In genomic region chr2:156430236-156430977, GRCh38 we compare ENCODE assay signal across 9 cellular contexts. TPM values are rescaled to one million over a fixed set of nuclear protein-coding genes. Genes with fewer than 3 reads are reported as not detected.
DNase-seq lines count a peak whose midpoint lies in the region; ATAC-seq and TF ChIP-seq lines count a peak whose summit lies in the region.
"Had no signal": no experiment of that assay in that cellular context is flagged by ENCODE, and none has a peak within 500 bp of the region (broad histone marks: within the 10 kb centered on the region; RNA-seq: fewer than 3 reads in every experiment).

No MANE protein-coding gene starts in this region.

- peak overlapping the region in 1 of 2 donors; percentile 69 for H3K27ac Mint-ChIP-seq in activated naive CD4-positive, alpha-beta T cell treated with anti-CD3 and anti-CD28 coated beads, Interleukin-2, amount 50 U/mL, for 72 hours
- H3K27ac Mint-ChIP-seq: nephron had no signal

- no peak overlapping the region for H3K4me3 ChIP-seq in breast epithelium
- H3K4me3 ChIP-seq in upper lobe of left lung: no peak overlapping the region

- no peaks in the 10 kb centered on the region for H3K9me3 ChIP-seq in breast epithelium
- H3K9me3 ChIP-seq in upper lobe of left lung: no peaks in the 10 kb centered on the region

- H3K9me3 Mint-ChIP-seq in activated naive CD4-positive, alpha-beta T cell treated with anti-CD3 and anti-CD28 coated beads, Interleukin-2, amount 50 U/mL, for 72 hours: no peaks in the 10 kb centered on the region
- H3K9me3 Mint-ChIP-seq: nephron had no signal

- H3K36me3 ChIP-seq in breast epithelium (no peaks in the 10 kb centered on the region), upper lobe of left lung (no peaks in the 10 kb centered on the region)

- intact Hi-C loops in breast epithelium (cut with DNase I; ENCODE audit: low total_unique reads): no loop called here

- H3K27ac ChIP-seq in breast epithelium (peak overlapping the region; percentile 69 to 75), upper lobe of left lung (peak overlapping the region; percentile 28 to 71 (median 61))

- H3K27me3 ChIP-seq in breast epithelium (no peaks in the 10 kb centered on the region), upper lobe of left lung (no peaks in the 10 kb centered on the region)

- peak; percentile 4 to 42 for ATAC-seq in activated naive CD4-positive, alpha-beta T cell treated with anti-CD3 and anti-CD28 coated beads, Interleukin-2, amount 50 U/mL, for 72 hours
- ATAC-seq in HG03378 (IDR thresholded peaks at IDR 0.05; ENCODE audit: unreplicated experiment) (peak; percentile 28), upper lobe of left lung (ENCODE audit: low FRiP score in 2 of 2) (no peak)

- TF ChIP-seq POLR2A in breast epithelium (IDR thresholded peaks at IDR 0.05): no peak
- TF ChIP-seq POLR2A in upper lobe of left lung (IDR thresholded peaks at IDR 0.05): no peak

- DNase-seq in activated naive CD4-positive, alpha-beta T cell treated with anti-CD3 and anti-CD28 coated beads, Interleukin-2, amount 50 U/mL, for 72 hours (ENCODE audit: low spot score in 2 of 2): no peak
- DNase-seq in activated naive CD4-positive, alpha-beta T cell (lab: John Stamatoyannopoulos, UW): no peak
- DNase-seq in breast epithelium (ENCODE audit: low spot score in 2 of 2) (no peak), upper lobe of left lung (no peak), germinal center (ENCODE audit: low spot score) (no peak), NCI-H1417 (lab: John Stamatoyannopoulos, UW) (no peak), KG1 (lab: John Stamatoyannopoulos, UW) (no peak)

- no peaks in the 10 kb centered on the region for H3K36me3 Mint-ChIP-seq in activated naive CD4-positive, alpha-beta T cell treated with anti-CD3 and anti-CD28 coated beads, Interleukin-2, amount 50 U/mL, for 72 hours

- no peak for TF ChIP-seq EP300 in upper lobe of left lung (IDR thresholded peaks at IDR 0.05)

- TF ChIP-seq CTCF in breast epithelium (IDR thresholded peaks at IDR 0.05) (no peak), upper lobe of left lung (IDR thresholded peaks at IDR 0.05) (no peak)

- peaks cover 0 to 13% of the 10 kb centered on the region in 2 donors for H3K4me1 ChIP-seq in breast epithelium
- peaks cover 15 to 42% (median 22%) of the 10 kb centered on the region in 4 donors for H3K4me1 ChIP-seq in upper lobe of left lung

- WGBS in upper lobe of left lung, 2 donors: 60 to 61% methylated on average over 2 of the region's 2 CpGs

RNA-seq across cellular contexts. Expression of gene GPD2, which starts 5.8 kb away (rescaled TPM):
- total RNA-seq in activated naive CD4-positive, alpha-beta T cell treated with anti-CD3 and anti-CD28 coated beads, Interleukin-2, amount 50 U/mL, for 72 hours: 10 to 100 TPM; 21.9 to 28.0 TPM
- total RNA-seq in breast epithelium: 100 to 1,000 TPM in 1 of 3 donors, 10 to 100 TPM in 2; 28.8 to 104 (median 79.6) TPM
- 100 to 1,000 TPM in 1 of 6 donors, 10 to 100 TPM in 5; 37.6 to 142 (median 44.2) TPM for total RNA-seq in upper lobe of left lung

Comparison
In these comparisons a context has a peak if more than half of its experiments do, and no peak if none do; other contexts are left out.
1. ATAC-seq: peak in activated naive CD4-positive, alpha-beta T cell treated with anti-CD3 and anti-CD28 coated beads, Interleukin-2, amount 50 U/mL, for 72 hours (2 of 2) and HG03378 (single experiment); none in upper lobe of left lung (0 of 2).